9 cellular contexts compared by ENCODE assay signal in the genomic region with DNA sequence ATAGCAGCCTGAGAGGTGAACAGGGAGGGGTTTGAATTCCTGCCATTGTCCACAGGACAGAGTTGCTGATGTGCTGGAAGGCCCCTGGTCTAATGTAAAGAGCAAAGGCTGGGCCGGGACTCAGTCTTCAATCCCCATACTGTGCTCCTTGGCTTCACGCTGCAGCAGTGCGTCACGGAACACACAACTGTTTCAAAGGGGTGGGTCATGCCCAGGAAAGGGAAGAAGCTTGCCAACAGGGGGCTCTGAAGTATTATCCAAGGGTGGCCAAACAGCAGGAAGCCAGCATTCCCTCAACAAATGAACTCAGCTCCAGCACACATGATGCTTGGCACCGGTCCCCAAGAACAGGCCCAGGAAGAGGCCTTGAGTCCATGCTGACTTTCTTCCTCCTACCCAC.
DNase-seq lines count a peak whose midpoint lies in the region; ATAC-seq and TF ChIP-seq lines count a peak whose summit lies in the region.
"Had no signal": no experiment of that assay in that cellular context is flagged by ENCODE, and none has a peak within 500 bp of the region (broad histone marks: within the 10 kb centered on the region; RNA-seq: fewer than 3 reads in every experiment).

No MANE protein-coding gene starts in this region.

- H3K4me1 ChIP-seq in SJCRH30, result peaks cover 9% of the 10 kb centered on the region; the same call in 1 of the 2 replicates
- peaks cover 0 to 12% (median 0%) of the 10 kb centered on the region in 3 donors for H3K4me1 ChIP-seq in gastroesophageal sphincter

- no peaks in the 10 kb centered on the region for H3K36me3 ChIP-seq in SJCRH30
- H3K36me3 ChIP-seq in gastroesophageal sphincter, result no peaks in the 10 kb centered on the region

- H3K4me3 Mint-ChIP-seq in activated naive CD8-positive, alpha-beta T cell treated with anti-CD3 and anti-CD28 coated beads, Interleukin-2, amount 50 U/mL, for 24 hours, result no peak overlapping the region
- H3K4me3 Mint-ChIP-seq: central memory CD8-positive, alpha-beta T cell had no signal

- H3K4me3 ChIP-seq in AG10803 (ENCODE audit: low read length), result no peak overlapping the region
- H3K4me3 ChIP-seq in SJCRH30, result no peak overlapping the region
- no peak overlapping the region for H3K4me3 ChIP-seq in gastroesophageal sphincter

- H3K9me3 ChIP-seq in SJCRH30 (replicated peaks), result no peaks in the 10 kb centered on the region
- no peaks in the 10 kb centered on the region for H3K9me3 ChIP-seq in gastroesophageal sphincter

- 82% methylated on average over 5 of the region's 5 CpGs; no CpG with 5 or more reads in 1 of the 2 donors for WGBS in gastroesophageal sphincter (ENCODE audit: low coverage in 1 of 2), 2 donors

- TF ChIP-seq POLR2A in gastroesophageal sphincter (IDR thresholded peaks at IDR 0.05), result no peak

- TF ChIP-seq CTCF in AG10803 (conservative IDR thresholded peaks at IDR 0.05; ENCODE audit: low read length) (peak; percentile 16; the same call in 1 of the 2 replicates), gastroesophageal sphincter (IDR thresholded peaks at IDR 0.05) (no peak)

- TF ChIP-seq EP300 in gastroesophageal sphincter (IDR thresholded peaks at IDR 0.05), result no peak

- H3K9me3 Mint-ChIP-seq in activated naive CD8-positive, alpha-beta T cell treated with anti-CD3 and anti-CD28 coated beads, Interleukin-2, amount 50 U/mL, for 24 hours, result peaks cover 5% of the 10 kb centered on the region
- H3K9me3 Mint-ChIP-seq: central memory CD8-positive, alpha-beta T cell had no signal

- H3K36me3 Mint-ChIP-seq in activated naive CD8-positive, alpha-beta T cell treated with anti-CD3 and anti-CD28 coated beads, Interleukin-2, amount 50 U/mL, for 24 hours (ENCODE audit: low read depth), result peaks cover 3% of the 10 kb centered on the region

- H3K27me3 ChIP-seq in SJCRH30 (no peaks in the 10 kb centered on the region), gastroesophageal sphincter (no peaks in the 10 kb centered on the region)

- peaks cover 64% of the 10 kb centered on the region for H3K4me1 Mint-ChIP-seq in activated naive CD8-positive, alpha-beta T cell treated with anti-CD3 and anti-CD28 coated beads, Interleukin-2, amount 50 U/mL, for 24 hours

- H3K27ac Mint-ChIP-seq in activated naive CD8-positive, alpha-beta T cell treated with anti-CD3 and anti-CD28 coated beads, Interleukin-2, amount 50 U/mL, for 24 hours, result no peak overlapping the region

- H3K27me3 Mint-ChIP-seq in activated naive CD8-positive, alpha-beta T cell treated with anti-CD3 and anti-CD28 coated beads, Interleukin-2, amount 50 U/mL, for 24 hours, result no peaks in the 10 kb centered on the region
- H3K27me3 Mint-ChIP-seq: central memory CD8-positive, alpha-beta T cell had no signal

- DNase-seq in AG10803 (ENCODE audit: low read depth) (peak; percentile 43), H4 (ENCODE audit: low spot score) (peak; percentile 37), SJCRH30 (peak; percentile 68 to 77), foreskin melanocyte (peak; percentile 62), NCI-H2171 treated with DMSO at 0.1 percent for 48 hours (lab: John Stamatoyannopoulos, UW) (no peak), SIG-M5 treated with dmso at 0.1 percent for 504 hours (lab: John Stamatoyannopoulos, UW; ENCODE audit: unreplicated experiment) (no peak)
- no peak for DNase-seq in activated naive CD8-positive, alpha-beta T cell treated with anti-CD3 and anti-CD28 coated beads, Interleukin-2, amount 50 U/mL, for 24 hours

- ATAC-seq in gastroesophageal sphincter, result no peak
- ATAC-seq in activated naive CD8-positive, alpha-beta T cell treated with anti-CD3 and anti-CD28 coated beads, Interleukin-2, amount 50 U/mL, for 24 hours, result no peak

- H3K27ac ChIP-seq in SJCRH30 (no peak overlapping the region), gastroesophageal sphincter (no peak overlapping the region)

Comparison
In these comparisons a context has a peak if more than half of its experiments do, and no peak if none do; other contexts are left out.
1. DNase-seq: peak in AG10803 (single experiment), H4 (single experiment), SJCRH30 (2 of 2) and foreskin melanocyte (single experiment); none in NCI-H2171 treated with DMSO at 0.1 percent for 48 hours (single experiment), SIG-M5 treated with dmso at 0.1 percent for 504 hours (single experiment) and activated naive CD8-positive, alpha-beta T cell treated with anti-CD3 and anti-CD28 coated beads, Interleukin-2, amount 50 U/mL, for 24 hours (single experiment).